Comparison of ENCODE assay signal across 13 cellular contexts in genomic region chr10:131126321-131127121, GRCh38.
DNase-seq lines count a peak whose midpoint lies in the region; ATAC-seq, FAIRE-seq and TF ChIP-seq lines count a peak whose summit lies in the region.
"Had no signal": no experiment of that assay in that cellular context is flagged by ENCODE, and none has a peak within 500 bp of the region (broad histone marks: within the 10 kb centered on the region; RNA-seq: fewer than 3 reads in every experiment).

No MANE protein-coding gene starts in this region.

- no peak for FAIRE-seq in kidney (lab: Jason Lieb, UNC)

- no peaks in the 10 kb centered on the region for H3K4me1 Mint-ChIP-seq in CD14-positive monocyte

- H3K27ac ChIP-seq in HUES6 (ENCODE audit: low read depth, low read length) (0 out of 2 replicates have a peak overlapping the region, but pooled peaks have one; percentile 10), kidney (ENCODE audit: low read depth in 2 of 2, low read length in 2 of 2) (no peak overlapping the region)
- H3K27ac ChIP-seq: gastroesophageal sphincter had no signal

- H3K4me3 ChIP-seq in HUES6 (ENCODE audit: low read depth, low read length) = no peak overlapping the region
- H3K4me3 ChIP-seq in kidney (ENCODE audit: low read length in 2 of 2) = no peak overlapping the region
- H3K4me3 ChIP-seq: gastroesophageal sphincter, mucosa of descending colon had no signal

- TF ChIP-seq CTCF in CD14-positive monocyte (IDR thresholded peaks at IDR 0.05) (no peak), kidney (IDR thresholded peaks at IDR 0.05; ENCODE audit: borderline replicate concordance, extremely low read depth, insufficient read depth) (no peak)

- DNase-seq in CD14-positive monocyte (ENCODE audit: low spot score) (peak; percentile 37), NCI-H69 (lab: John Stamatoyannopoulos, UW) (peak; percentile 18), kidney (peak; percentile 63), activated T-cell treated with anti-CD3 and anti-CD28 coated beads for 4 hours (no peak)
- DNase-seq: activated CD4-positive, alpha-beta T cell treated with anti-CD3 and anti-CD28 coated beads, Interleukin-2, amount 50 U/mL, for 4 hours; GOT3; mucosa of descending colon had no signal

- TF ChIP-seq POLR2A in GM18505 (IDR thresholded peaks at IDR 0.05; ENCODE audit: borderline replicate concordance, extremely low read depth, insufficient read depth, insufficient read length) = no peak

- H3K9ac ChIP-seq in HUES6 (ENCODE audit: low read length) (no peak overlapping the region), kidney (ENCODE audit: low read length in 2 of 2) (no peak overlapping the region)

- no peak overlapping the region for H3K27ac Mint-ChIP-seq in CD14-positive monocyte

- peaks cover 20% of the 10 kb centered on the region for H3K4me1 ChIP-seq in HUES6 (ENCODE audit: control insufficient read depth, insufficient read depth, low read length)
- no peaks in the 10 kb centered on the region for H3K4me1 ChIP-seq in kidney (ENCODE audit: control insufficient read depth in 1 of 2, insufficient read depth in 1 of 2, low read depth in 1 of 2, low read length in 2 of 2)

- peaks cover 4 to 27% (median 15%) of the 10 kb centered on the region in 7 donors for H3K9me3 Mint-ChIP-seq in CD14-positive monocyte

- H3K27me3 ChIP-seq in HUES6 (ENCODE audit: control insufficient read depth, insufficient read depth, low read length) = no peaks in the 10 kb centered on the region

- intact Hi-C loops in CD14-positive monocyte (cut with micrococcal nuclease) (no loop called here), kidney (cut with DNase I) (no loop called here)

- H3K9me3 ChIP-seq in HUES6 (ENCODE audit: control insufficient read depth, insufficient read depth, low read depth, low read length) (peaks cover 15% of the 10 kb centered on the region; the same call in 1 of the 2 replicates), kidney (ENCODE audit: control insufficient read depth in 1 of 2, low read length in 2 of 2) (no peaks in the 10 kb centered on the region)

- H3K27me3 Mint-ChIP-seq in CD14-positive monocyte (ENCODE audit: low read depth in 3 of 3) = peaks cover 0 to 11% (median 3%) of the 10 kb centered on the region in 3 donors

- ATAC-seq in HG02981 (IDR thresholded peaks at IDR 0.05; ENCODE audit: unreplicated experiment) (no peak), HG03439 (IDR thresholded peaks at IDR 0.05; ENCODE audit: unreplicated experiment) (no peak), GM18505 (IDR thresholded peaks at IDR 0.05; ENCODE audit: unreplicated experiment) (no peak)
- ATAC-seq: gastroesophageal sphincter, mucosa of descending colon, Right ventricle myocardium inferior had no signal

- no peak overlapping the region for H3K4me3 Mint-ChIP-seq in CD14-positive monocyte

- no peaks in the 10 kb centered on the region for H3K36me3 Mint-ChIP-seq in CD14-positive monocyte

- no peaks in the 10 kb centered on the region for H3K36me3 ChIP-seq in HUES6 (ENCODE audit: control insufficient read depth, insufficient read depth, low read length)
- no peaks in the 10 kb centered on the region for H3K36me3 ChIP-seq in kidney (ENCODE audit: control insufficient read depth in 1 of 2, insufficient read depth in 2 of 2, low read length in 2 of 2)
- H3K36me3 ChIP-seq: gastroesophageal sphincter had no signal
